ENCODE assay signal across 13 cellular contexts in the genomic region with DNA sequence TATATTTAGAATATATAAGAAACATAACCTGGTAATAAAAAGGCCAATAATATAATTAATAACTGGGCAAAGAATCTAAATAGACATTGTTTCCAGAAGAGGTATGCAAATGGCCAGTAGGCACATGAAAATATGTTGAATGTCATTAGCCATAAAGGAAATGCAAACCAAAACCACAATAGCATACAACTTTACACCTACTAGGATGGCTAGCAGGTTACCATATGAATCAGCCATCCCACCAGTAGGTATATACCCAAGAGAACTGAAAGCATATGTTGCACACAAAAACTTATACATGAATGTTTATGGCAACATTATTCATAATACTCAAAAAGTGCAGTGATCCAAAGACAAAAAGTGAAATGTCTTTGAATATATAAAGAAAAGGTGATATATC. TPM values are rescaled to one million over a fixed set of nuclear protein-coding genes. Genes with fewer than 3 reads are reported as not detected.
A peak's percentile ranks its signal among the peaks of the same experiment; 100 is the strongest.
DNase-seq lines count a peak whose midpoint lies in the region; ATAC-seq, FAIRE-seq and TF ChIP-seq lines count a peak whose summit lies in the region.
"Had no signal": no experiment of that assay in that cellular context is flagged by ENCODE, and none has a peak within 500 bp of the region (broad histone marks: within the 10 kb centered on the region; RNA-seq: fewer than 3 reads in every experiment).

No MANE protein-coding gene starts in this region.

- ATAC-seq in GM19395 (IDR thresholded peaks at IDR 0.05; ENCODE audit: unreplicated experiment) (peak; percentile 97), HG02678 (IDR thresholded peaks at IDR 0.05; ENCODE audit: unreplicated experiment) (peak; percentile 93), HG03439 (IDR thresholded peaks at IDR 0.05; ENCODE audit: unreplicated experiment) (peak; percentile 81), HG03139 (IDR thresholded peaks at IDR 0.05; ENCODE audit: unreplicated experiment) (no peak)
- ATAC-seq: HepG2, PC-3 had no signal

- peak; percentile 82 for FAIRE-seq in GM12891 (lab: Jason Lieb, UNC)
- FAIRE-seq: HepG2 had no signal

- TF ChIP-seq POLR2A in GM12891 (IDR thresholded peaks at IDR 0.05; ENCODE audit: low read depth, low read length), result no peak

- no peak for DNase-seq in GM12891 (ENCODE audit: insufficient read length, low spot score)
- DNase-seq in MV-4-11 (lab: John Stamatoyannopoulos, UW), result no peak
- DNase-seq in AML-193 (lab: John Stamatoyannopoulos, UW), result no peak
- no peak for DNase-seq in NCI-H774 (lab: John Stamatoyannopoulos, UW)
- DNase-seq: activated CD4-positive, alpha-beta T cell treated with anti-CD3 and anti-CD28 coated beads, Interleukin-2, amount 10 ng/mL, durations not matched to agents 7 days and 5 days; DMS153; NCI-H1694 treated with DMSO at 0.1 percent for 48 hours; PC-3 had no signal

TF ChIP-seq in GM12891, 5 proteins besides CTCF, POLR2A, EP300 and RAD21:
- TF ChIP-seq TAF1 (IDR thresholded peaks at IDR 0.05; ENCODE audit: low read depth, low read length), result no peak
- TF ChIP-seq PAX5 (IDR thresholded peaks at IDR 0.05; ENCODE audit: insufficient read depth, low read length, severe bottlenecking), result no peak
- TF ChIP-seq POU2F2 (IDR thresholded peaks at IDR 0.05; ENCODE audit: low read depth, low read length), result no peak
- TF ChIP-seq SPI1 (IDR thresholded peaks at IDR 0.05; ENCODE audit: low read depth, low read length), result 0 out of 2 replicates have a peak, but pooled peaks have one; percentile 9
- TF ChIP-seq POLR2AphosphoS5 (IDR thresholded peaks at IDR 0.05; ENCODE audit: low read depth, low read length), result no peak
TF ChIP-seq in GM12891: peak in this region for 1.

RNA-seq across cellular contexts. Expression of gene OR2D2, which starts 2.7 kb away (rescaled TPM):
- polyA plus RNA-seq in GM12891 (2012; ENCODE audit: low read depth, missing spikeins), result not detected
- polyA plus RNA-seq: HepG2 had no signal

RNA-seq across cellular contexts. Expression of gene OR10A4, which starts 18.6 kb away (rescaled TPM):
- not detected for polyA plus RNA-seq in GM12891 (2012; ENCODE audit: low read depth, missing spikeins)
- polyA plus RNA-seq: HepG2 had no signal

RNA-seq across cellular contexts. Expression of gene OR2D3, which starts 25.8 kb away (rescaled TPM):
- not detected for polyA plus RNA-seq in GM12891 (2012; ENCODE audit: low read depth, missing spikeins)
- polyA plus RNA-seq: HepG2 had no signal

RNA-seq across cellular contexts. Expression of gene ZNF215, which starts 31.2 kb away (rescaled TPM):
- 1.5 TPM for polyA plus RNA-seq in GM12891 (2012; ENCODE audit: low read depth, missing spikeins)
- polyA plus RNA-seq: HepG2 had no signal

RNA-seq across cellular contexts. Expression of gene OR10A2, which starts 32.2 kb away (rescaled TPM):
- polyA plus RNA-seq in GM12891 (2012; ENCODE audit: low read depth, missing spikeins), result not detected
- polyA plus RNA-seq: HepG2 had no signal
